In the genomic region with DNA sequence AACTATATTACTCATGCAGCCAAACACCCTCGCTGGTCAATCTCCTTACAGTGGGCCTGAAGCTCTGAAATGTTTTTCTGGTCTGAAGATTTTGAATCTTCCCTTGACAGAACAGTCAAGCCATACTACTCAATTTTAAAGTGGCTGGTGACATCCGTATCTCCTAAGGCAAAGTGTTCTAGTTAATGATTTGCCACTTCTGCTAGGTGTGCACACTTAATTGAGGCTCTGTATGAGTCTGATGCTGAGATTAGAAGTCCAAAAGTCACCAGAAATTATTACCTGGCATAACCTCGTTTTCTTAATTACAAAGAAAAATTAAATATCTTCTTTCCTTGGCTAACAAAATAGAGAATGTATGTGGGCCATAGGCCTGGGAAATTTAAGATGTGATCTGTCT, we compare ENCODE assay signal across 15 cellular contexts.
A peak's percentile ranks its signal among the peaks of the same experiment; 100 is the strongest.
DNase-seq lines count a peak whose midpoint lies in the region; ATAC-seq, FAIRE-seq and TF ChIP-seq lines count a peak whose summit lies in the region.
"Had no signal": no experiment of that assay in that cellular context is flagged by ENCODE, and none has a peak within 500 bp of the region (broad histone marks: within the 10 kb centered on the region; RNA-seq: fewer than 3 reads in every experiment).

No MANE protein-coding gene starts in this region.

- POLR2A ChIA-PET in HepG2 (lab: Yijun Ruan, JAX), result no interaction called here

- DNase-seq in HepG2 (ENCODE audit: low spot score) (no peak), right lobe of liver (no peak), mucosa of descending colon (no peak), HuH-7.5 (ENCODE audit: low spot score) (no peak), NOMO-1 (lab: John Stamatoyannopoulos, UW; ENCODE audit: unreplicated experiment in 2 of 2) (no peak), pons (ENCODE audit: low spot score) (no peak), MV-4-11 (lab: John Stamatoyannopoulos, UW) (no peak)
- DNase-seq: CD4-positive, CD25-positive, alpha-beta regulatory T cell; DMS79; GM23248; H7 had no signal

- no peak for FAIRE-seq in HepG2 (lab: Jason Lieb, UNC)
- FAIRE-seq: G401.6, GM12891 had no signal

- ATAC-seq in HepG2 (no peak), right lobe of liver (no peak), mucosa of descending colon (peak; percentile 80)

- TF ChIP-seq EP300 in HepG2 (IDR thresholded peaks at IDR 0.05; ENCODE audit: low read depth in 2 of 2, low read length in 2 of 2) (no peak), HepG2 (CRISPR knock-in tag; IDR thresholded peaks at IDR 0.05; ENCODE audit: borderline replicate concordance) (no peak)

- intact Hi-C loops in HepG2 (cut with micrococcal nuclease; ENCODE audit: unreplicated experiment) (no loop called here), right lobe of liver (cut with DNase I) (no loop called here), mucosa of descending colon (cut with DNase I, micrococcal nuclease) (no loop called here)

- TF ChIP-seq POLR2A in HepG2 (IDR thresholded peaks at IDR 0.05; ENCODE audit: insufficient read depth in 1 of 2, low read depth in 2 of 2, low read length in 2 of 2) (no peak), right lobe of liver (IDR thresholded peaks at IDR 0.05) (no peak)

- no peaks in the 10 kb centered on the region for H3K79me2 ChIP-seq in HepG2 (ENCODE audit: insufficient read depth, low read length)

- H3K27ac ChIP-seq in HepG2 (ENCODE audit: extremely low read length, insufficient read depth, low read length) (no peak overlapping the region), right lobe of liver (no peak overlapping the region), duodenal mucosa (ENCODE audit: low read depth, low read length) (no peak overlapping the region)
- H3K27ac ChIP-seq: 22Rv1, GM23248 had no signal

- no peak for TF ChIP-seq RAD21 in HepG2 (CRISPR knock-in tag; IDR thresholded peaks at IDR 0.05)

- 7% methylated on average over 3 of the region's 3 CpGs for WGBS in HepG2 (ENCODE audit: low lambda C conversion rate)
- 46% methylated on average over 3 of the region's 3 CpGs for WGBS in right lobe of liver (ENCODE audit: insufficient coverage, low coverage, low lambda C conversion rate, missing lambda C conversion rate)

- TF ChIP-seq CTCF in HepG2 (CRISPR knock-in tag; IDR thresholded peaks at IDR 0.05) (no peak), right lobe of liver (IDR thresholded peaks at IDR 0.05) (no peak), mucosa of descending colon (IDR thresholded peaks at IDR 0.05) (no peak)

- H3K4me1 ChIP-seq in HepG2 (ENCODE audit: insufficient read depth, low read length) (peaks cover 53% of the 10 kb centered on the region), right lobe of liver (peaks cover 0 to 2% (median 0%) of the 10 kb centered on the region in 4 donors), duodenal mucosa (ENCODE audit: control insufficient read depth in 1 of 2, insufficient read depth in 2 of 2, low read length in 2 of 2) (peaks cover 44 to 67% of the 10 kb centered on the region in 2 donors), mucosa of descending colon (ENCODE audit: low read depth) (peaks cover 31% of the 10 kb centered on the region)

- no peaks in the 10 kb centered on the region for H4K20me1 ChIP-seq in HepG2 (ENCODE audit: insufficient read depth, low read length)

- CTCF ChIA-PET in HepG2 (lab: Yijun Ruan, JAX; ENCODE audit: low intra/inter-chr PET ratio, low total read pairs), result no interaction called here

- H3K4me3 ChIP-seq in HepG2 (replicated peaks in 1 of 3; ENCODE audit: insufficient read depth in 1 of 3, low read depth in 2 of 3, low read length in 3 of 3), result no peak overlapping the region
- H3K4me3 ChIP-seq in right lobe of liver, result no peak overlapping the region
- H3K4me3 ChIP-seq in duodenal mucosa (ENCODE audit: low read depth in 1 of 2, low read length in 2 of 2), result peak overlapping the region; percentile 8 to 41
- H3K4me3 ChIP-seq in mucosa of descending colon, result no peak overlapping the region
- H3K4me3 ChIP-seq: GM23248 had no signal

- H3K4me2 ChIP-seq in HepG2 (ENCODE audit: low read depth, low read length), result peak overlapping the region; percentile 18

- H3K9ac ChIP-seq in HepG2 (ENCODE audit: insufficient read depth, low read depth, low read length) (no peak overlapping the region), duodenal mucosa (ENCODE audit: low read depth in 1 of 2, low read length in 2 of 2) (no peak overlapping the region)
- H3K9ac ChIP-seq: GM23248 had no signal

- BruUV-seq in HepG2 (replicated peaks; lab: Mats Ljungman, UMichigan), result no TSS peak

- in situ Hi-C loops in HepG2 (cut with HindIII; ENCODE audit: extremely low pct_ligation_motif_present, low pct_unique_long_range_greater_than_20kb), result no loop called here

- H3K9me3 ChIP-seq in HepG2 (ENCODE audit: low read length) (no peaks in the 10 kb centered on the region), right lobe of liver (no peaks in the 10 kb centered on the region), duodenal mucosa (ENCODE audit: control insufficient read depth in 1 of 2, low read length in 2 of 2) (no peaks in the 10 kb centered on the region), mucosa of descending colon (no peaks in the 10 kb centered on the region)

- H3K36me3 ChIP-seq in HepG2 (replicated peaks in 1 of 2; ENCODE audit: control insufficient read depth in 1 of 2, insufficient read depth in 2 of 2, low read length in 2 of 2), result no peaks in the 10 kb centered on the region
- H3K36me3 ChIP-seq in right lobe of liver, result no peaks in the 10 kb centered on the region
- no peaks in the 10 kb centered on the region for H3K36me3 ChIP-seq in duodenal mucosa (ENCODE audit: control insufficient read depth in 1 of 2, insufficient read depth in 2 of 2, low read length in 2 of 2)
- H3K36me3 ChIP-seq in mucosa of descending colon (ENCODE audit: low read depth), result no peaks in the 10 kb centered on the region

- H3K27me3 ChIP-seq in HepG2 (ENCODE audit: control insufficient read depth in 1 of 2, insufficient read depth in 2 of 2, low read length in 2 of 2) (no peaks in the 10 kb centered on the region), right lobe of liver (no peaks in the 10 kb centered on the region), duodenal mucosa (ENCODE audit: control insufficient read depth in 1 of 2, insufficient read depth in 2 of 2, low read length in 2 of 2) (no peaks in the 10 kb centered on the region)

- no peak overlapping the region for H2AFZ ChIP-seq in HepG2 (ENCODE audit: low read length)
- H2AFZ ChIP-seq: GM23248 had no signal

TF ChIP-seq in HepG2, 621 proteins besides CTCF, POLR2A, EP300 and RAD21:
- TF ChIP-seq GFI1 (CRISPR knock-in tag; IDR thresholded peaks at IDR 0.05; ENCODE audit: borderline replicate concordance), result peak; percentile 41; the same call in 1 of the 2 replicates
- no peak for TF ChIP-seq ZFP37 (CRISPR knock-in tag; IDR thresholded peaks at IDR 0.05; ENCODE audit: borderline replicate concordance)

Comparison
In these comparisons a context has a peak if more than half of its experiments do, and no peak if none do; other contexts are left out.
1. H3K4me3 ChIP-seq: peak in duodenal mucosa (2 of 2); none in HepG2 (0 of 3), right lobe of liver (0 of 3) and mucosa of descending colon (single experiment).